1 cellular context compared by ENCODE assay signal in genomic region chr11:112086422-112087191, GRCh38.
A peak's percentile ranks its signal among the peaks of the same experiment; 100 is the strongest.
TF ChIP-seq lines count a peak whose summit lies in the region.

SDHD (plus strand) TSS chr11:112086873; CDS start chr11:112086908, 35 bp downstream.
A gene with protein sequence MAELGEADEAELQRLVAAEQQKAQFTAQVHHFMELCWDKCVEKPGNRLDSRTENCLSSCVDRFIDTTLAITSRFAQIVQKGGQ (minus strand): TSS chr11:112086756. CDS start chr11:112086723, 33 bp downstream.

TF ChIP-seq in HepG2, 621 proteins besides CTCF, POLR2A, EP300 and RAD21 (continued from another document and continues in another):
- peak; percentile 73; the same call in 1 of the 2 replicates for TF ChIP-seq SMAD3 (CRISPR knock-in tag; IDR thresholded peaks at IDR 0.05)
- TF ChIP-seq MEF2D (CRISPR knock-in tag; IDR thresholded peaks at IDR 0.05) = peak; percentile 77
- TF ChIP-seq SPEN (CRISPR knock-in tag; IDR thresholded peaks at IDR 0.05; ENCODE audit: low read depth) = peak; percentile 96
- TF ChIP-seq ZFYVE20 (CRISPR knock-in tag; IDR thresholded peaks at IDR 0.05; ENCODE audit: borderline replicate concordance, low read depth) = no peak
- TF ChIP-seq ZFP82 (CRISPR knock-in tag; IDR thresholded peaks at IDR 0.05; ENCODE audit: borderline replicate concordance) = no peak
- TF ChIP-seq HDAC1 (CRISPR knock-in tag; IDR thresholded peaks at IDR 0.05) = peak; percentile 85
- TF ChIP-seq, protein P1, sequence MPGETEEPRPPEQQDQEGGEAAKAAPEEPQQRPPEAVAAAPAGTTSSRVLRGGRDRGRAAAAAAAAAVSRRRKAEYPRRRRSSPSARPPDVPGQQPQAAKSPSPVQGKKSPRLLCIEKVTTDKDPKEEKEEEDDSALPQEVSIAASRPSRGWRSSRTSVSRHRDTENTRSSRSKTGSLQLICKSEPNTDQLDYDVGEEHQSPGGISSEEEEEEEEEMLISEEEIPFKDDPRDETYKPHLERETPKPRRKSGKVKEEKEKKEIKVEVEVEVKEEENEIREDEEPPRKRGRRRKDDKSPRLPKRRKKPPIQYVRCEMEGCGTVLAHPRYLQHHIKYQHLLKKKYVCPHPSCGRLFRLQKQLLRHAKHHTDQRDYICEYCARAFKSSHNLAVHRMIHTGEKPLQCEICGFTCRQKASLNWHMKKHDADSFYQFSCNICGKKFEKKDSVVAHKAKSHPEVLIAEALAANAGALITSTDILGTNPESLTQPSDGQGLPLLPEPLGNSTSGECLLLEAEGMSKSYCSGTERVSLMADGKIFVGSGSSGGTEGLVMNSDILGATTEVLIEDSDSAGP (CRISPR knock-in tag; IDR thresholded peaks at IDR 0.05; ENCODE audit: borderline replicate concordance) = peak; percentile 93
- TF ChIP-seq FOXA1 (IDR thresholded peaks at IDR 0.05) = no peak
- peak; percentile 74; the same call in 1 of the 2 replicates for TF ChIP-seq FOXA1 (CRISPR knock-in tag; IDR thresholded peaks at IDR 0.05)
- no peak for TF ChIP-seq ZNF30 (CRISPR knock-in tag; IDR thresholded peaks at IDR 0.05)
- no peak for TF ChIP-seq ZNF672 (CRISPR knock-in tag; IDR thresholded peaks at IDR 0.05)
- no peak for TF ChIP-seq MATR3 (CRISPR knock-in tag; IDR thresholded peaks at IDR 0.05)
- no peak; the same call in none of the 2 replicates for TF ChIP-seq SOX5 (CRISPR knock-in tag; IDR thresholded peaks at IDR 0.05; ENCODE audit: borderline replicate concordance)
- no peak for TF ChIP-seq IRX3 (CRISPR knock-in tag; IDR thresholded peaks at IDR 0.05; ENCODE audit: borderline replicate concordance, low read depth)
- no peak for TF ChIP-seq PREB (CRISPR knock-in tag; IDR thresholded peaks at IDR 0.05)
- TF ChIP-seq, protein P2, sequence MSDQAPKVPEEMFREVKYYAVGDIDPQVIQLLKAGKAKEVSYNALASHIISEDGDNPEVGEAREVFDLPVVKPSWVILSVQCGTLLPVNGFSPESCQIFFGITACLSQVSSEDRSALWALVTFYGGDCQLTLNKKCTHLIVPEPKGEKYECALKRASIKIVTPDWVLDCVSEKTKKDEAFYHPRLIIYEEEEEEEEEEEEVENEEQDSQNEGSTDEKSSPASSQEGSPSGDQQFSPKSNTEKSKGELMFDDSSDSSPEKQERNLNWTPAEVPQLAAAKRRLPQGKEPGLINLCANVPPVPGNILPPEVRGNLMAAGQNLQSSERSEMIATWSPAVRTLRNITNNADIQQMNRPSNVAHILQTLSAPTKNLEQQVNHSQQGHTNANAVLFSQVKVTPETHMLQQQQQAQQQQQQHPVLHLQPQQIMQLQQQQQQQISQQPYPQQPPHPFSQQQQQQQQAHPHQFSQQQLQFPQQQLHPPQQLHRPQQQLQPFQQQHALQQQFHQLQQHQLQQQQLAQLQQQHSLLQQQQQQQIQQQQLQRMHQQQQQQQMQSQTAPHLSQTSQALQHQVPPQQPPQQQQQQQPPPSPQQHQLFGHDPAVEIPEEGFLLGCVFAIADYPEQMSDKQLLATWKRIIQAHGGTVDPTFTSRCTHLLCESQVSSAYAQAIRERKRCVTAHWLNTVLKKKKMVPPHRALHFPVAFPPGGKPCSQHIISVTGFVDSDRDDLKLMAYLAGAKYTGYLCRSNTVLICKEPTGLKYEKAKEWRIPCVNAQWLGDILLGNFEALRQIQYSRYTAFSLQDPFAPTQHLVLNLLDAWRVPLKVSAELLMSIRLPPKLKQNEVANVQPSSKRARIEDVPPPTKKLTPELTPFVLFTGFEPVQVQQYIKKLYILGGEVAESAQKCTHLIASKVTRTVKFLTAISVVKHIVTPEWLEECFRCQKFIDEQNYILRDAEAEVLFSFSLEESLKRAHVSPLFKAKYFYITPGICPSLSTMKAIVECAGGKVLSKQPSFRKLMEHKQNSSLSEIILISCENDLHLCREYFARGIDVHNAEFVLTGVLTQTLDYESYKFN (CRISPR knock-in tag; conservative IDR thresholded peaks at IDR 0.05) = no peak; the same call in 1 of the 2 replicates
- TF ChIP-seq ZNF781 (CRISPR knock-in tag; IDR thresholded peaks at IDR 0.05; ENCODE audit: borderline replicate concordance, not compliant biosample characterization) = peak; percentile 68
- peak; percentile 54; the same call in 1 of the 2 replicates for TF ChIP-seq ZNF747 (CRISPR knock-in tag; IDR thresholded peaks at IDR 0.05; ENCODE audit: borderline replicate concordance)
- 0 out of 2 replicates have a peak, but pooled peaks have one; percentile 15 for TF ChIP-seq NRL (CRISPR knock-in tag; IDR thresholded peaks at IDR 0.05; ENCODE audit: borderline replicate concordance)
- peak; percentile 54; the same call in 1 of the 2 replicates for TF ChIP-seq ZNF776 (CRISPR knock-in tag; IDR thresholded peaks at IDR 0.05)
- no peak; the same call in 1 of the 2 replicates for TF ChIP-seq ZNF543 (CRISPR knock-in tag; IDR thresholded peaks at IDR 0.05)
- 0 out of 2 replicates have a peak, but pooled peaks have one; percentile 70 for TF ChIP-seq KAT7 (CRISPR knock-in tag; IDR thresholded peaks at IDR 0.05; ENCODE audit: borderline replicate concordance)
- TF ChIP-seq NR2F1 (CRISPR knock-in tag; IDR thresholded peaks at IDR 0.05) = no peak
- 0 out of 2 replicates have a peak, but pooled peaks have one; percentile 62 for TF ChIP-seq CSRNP1 (CRISPR knock-in tag; IDR thresholded peaks at IDR 0.05)
- TF ChIP-seq NFKB2 (CRISPR knock-in tag; IDR thresholded peaks at IDR 0.05; ENCODE audit: borderline replicate concordance) = peak; percentile 71; the same call in 1 of the 2 replicates
- TF ChIP-seq HMGA1 (CRISPR knock-in tag; conservative IDR thresholded peaks at IDR 0.05) = no peak
- TF ChIP-seq HNF4A (CRISPR knock-in tag; IDR thresholded peaks at IDR 0.05) = peak; percentile 38
- no peak; the same call in 1 of the 2 replicates for TF ChIP-seq ZFP1 (CRISPR knock-in tag; IDR thresholded peaks at IDR 0.05)
- no peak for TF ChIP-seq ATM (IDR thresholded peaks at IDR 0.05; ENCODE audit: borderline replicate concordance)
- TF ChIP-seq, protein P3, sequence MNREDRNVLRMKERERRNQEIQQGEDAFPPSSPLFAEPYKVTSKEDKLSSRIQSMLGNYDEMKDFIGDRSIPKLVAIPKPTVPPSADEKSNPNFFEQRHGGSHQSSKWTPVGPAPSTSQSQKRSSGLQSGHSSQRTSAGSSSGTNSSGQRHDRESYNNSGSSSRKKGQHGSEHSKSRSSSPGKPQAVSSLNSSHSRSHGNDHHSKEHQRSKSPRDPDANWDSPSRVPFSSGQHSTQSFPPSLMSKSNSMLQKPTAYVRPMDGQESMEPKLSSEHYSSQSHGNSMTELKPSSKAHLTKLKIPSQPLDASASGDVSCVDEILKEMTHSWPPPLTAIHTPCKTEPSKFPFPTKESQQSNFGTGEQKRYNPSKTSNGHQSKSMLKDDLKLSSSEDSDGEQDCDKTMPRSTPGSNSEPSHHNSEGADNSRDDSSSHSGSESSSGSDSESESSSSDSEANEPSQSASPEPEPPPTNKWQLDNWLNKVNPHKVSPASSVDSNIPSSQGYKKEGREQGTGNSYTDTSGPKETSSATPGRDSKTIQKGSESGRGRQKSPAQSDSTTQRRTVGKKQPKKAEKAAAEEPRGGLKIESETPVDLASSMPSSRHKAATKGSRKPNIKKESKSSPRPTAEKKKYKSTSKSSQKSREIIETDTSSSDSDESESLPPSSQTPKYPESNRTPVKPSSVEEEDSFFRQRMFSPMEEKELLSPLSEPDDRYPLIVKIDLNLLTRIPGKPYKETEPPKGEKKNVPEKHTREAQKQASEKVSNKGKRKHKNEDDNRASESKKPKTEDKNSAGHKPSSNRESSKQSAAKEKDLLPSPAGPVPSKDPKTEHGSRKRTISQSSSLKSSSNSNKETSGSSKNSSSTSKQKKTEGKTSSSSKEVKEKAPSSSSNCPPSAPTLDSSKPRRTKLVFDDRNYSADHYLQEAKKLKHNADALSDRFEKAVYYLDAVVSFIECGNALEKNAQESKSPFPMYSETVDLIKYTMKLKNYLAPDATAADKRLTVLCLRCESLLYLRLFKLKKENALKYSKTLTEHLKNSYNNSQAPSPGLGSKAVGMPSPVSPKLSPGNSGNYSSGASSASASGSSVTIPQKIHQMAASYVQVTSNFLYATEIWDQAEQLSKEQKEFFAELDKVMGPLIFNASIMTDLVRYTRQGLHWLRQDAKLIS (CRISPR knock-in tag; IDR thresholded peaks at IDR 0.05) = no peak
- peak; percentile 79; the same call in 1 of the 2 replicates for TF ChIP-seq REPIN1 (CRISPR knock-in tag; IDR thresholded peaks at IDR 0.05; ENCODE audit: borderline replicate concordance, low read depth)
- TF ChIP-seq ZMYM3 (CRISPR knock-in tag; IDR thresholded peaks at IDR 0.05) = no peak
- 0 out of 2 replicates have a peak, but pooled peaks have one; percentile 39 for TF ChIP-seq ZNF766 (CRISPR knock-in tag; IDR thresholded peaks at IDR 0.05; ENCODE audit: borderline replicate concordance)
- no peak for TF ChIP-seq NCOA5 (CRISPR knock-in tag; IDR thresholded peaks at IDR 0.05)
- no peak for TF ChIP-seq ZNF230 (CRISPR knock-in tag; IDR thresholded peaks at IDR 0.05)
- 0 out of 2 replicates have a peak, but pooled peaks have one; percentile 49 for TF ChIP-seq TP53 (CRISPR knock-in tag; conservative IDR thresholded peaks at IDR 0.05)
- TF ChIP-seq KMT2B (CRISPR knock-in tag; IDR thresholded peaks at IDR 0.05) = peak; percentile 92
- no peak for TF ChIP-seq ZNF207 (IDR thresholded peaks at IDR 0.05; ENCODE audit: borderline replicate concordance)
- TF ChIP-seq GPN1 (CRISPR knock-in tag; IDR thresholded peaks at IDR 0.05; ENCODE audit: borderline replicate concordance) = 0 out of 2 replicates have a peak, but pooled peaks have one; percentile 5
- no peak for TF ChIP-seq DPF2 (CRISPR knock-in tag; IDR thresholded peaks at IDR 0.05; ENCODE audit: borderline replicate concordance, low read depth)
- TF ChIP-seq, protein P4, sequence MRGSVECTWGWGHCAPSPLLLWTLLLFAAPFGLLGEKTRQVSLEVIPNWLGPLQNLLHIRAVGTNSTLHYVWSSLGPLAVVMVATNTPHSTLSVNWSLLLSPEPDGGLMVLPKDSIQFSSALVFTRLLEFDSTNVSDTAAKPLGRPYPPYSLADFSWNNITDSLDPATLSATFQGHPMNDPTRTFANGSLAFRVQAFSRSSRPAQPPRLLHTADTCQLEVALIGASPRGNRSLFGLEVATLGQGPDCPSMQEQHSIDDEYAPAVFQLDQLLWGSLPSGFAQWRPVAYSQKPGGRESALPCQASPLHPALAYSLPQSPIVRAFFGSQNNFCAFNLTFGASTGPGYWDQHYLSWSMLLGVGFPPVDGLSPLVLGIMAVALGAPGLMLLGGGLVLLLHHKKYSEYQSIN (CRISPR knock-in tag; IDR thresholded peaks at IDR 0.05; ENCODE audit: borderline replicate concordance) = no peak
- TF ChIP-seq, protein P5, sequence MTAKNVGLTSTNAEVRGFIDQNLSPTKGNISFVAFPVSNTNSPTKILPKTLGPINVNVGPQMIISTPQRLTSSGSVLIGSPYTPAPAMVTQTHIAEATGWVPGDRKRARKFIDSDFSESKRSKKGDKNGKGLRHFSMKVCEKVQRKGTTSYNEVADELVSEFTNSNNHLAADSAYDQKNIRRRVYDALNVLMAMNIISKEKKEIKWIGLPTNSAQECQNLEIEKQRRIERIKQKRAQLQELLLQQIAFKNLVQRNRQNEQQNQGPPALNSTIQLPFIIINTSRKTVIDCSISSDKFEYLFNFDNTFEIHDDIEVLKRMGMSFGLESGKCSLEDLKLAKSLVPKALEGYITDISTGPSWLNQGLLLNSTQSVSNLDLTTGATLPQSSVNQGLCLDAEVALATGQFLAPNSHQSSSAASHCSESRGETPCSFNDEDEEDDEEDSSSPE (CRISPR knock-in tag; IDR thresholded peaks at IDR 0.05) = peak; percentile 60; the same call in 1 of the 2 replicates
- TF ChIP-seq, protein P6, sequence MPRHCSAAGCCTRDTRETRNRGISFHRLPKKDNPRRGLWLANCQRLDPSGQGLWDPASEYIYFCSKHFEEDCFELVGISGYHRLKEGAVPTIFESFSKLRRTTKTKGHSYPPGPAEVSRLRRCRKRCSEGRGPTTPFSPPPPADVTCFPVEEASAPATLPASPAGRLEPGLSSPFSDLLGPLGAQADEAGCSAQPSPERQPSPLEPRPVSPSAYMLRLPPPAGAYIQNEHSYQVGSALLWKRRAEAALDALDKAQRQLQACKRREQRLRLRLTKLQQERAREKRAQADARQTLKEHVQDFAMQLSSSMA (CRISPR knock-in tag; IDR thresholded peaks at IDR 0.05) = no peak
- TF ChIP-seq ZNF674 (CRISPR knock-in tag; IDR thresholded peaks at IDR 0.05; ENCODE audit: low read depth) = no peak
- TF ChIP-seq, protein P7, sequence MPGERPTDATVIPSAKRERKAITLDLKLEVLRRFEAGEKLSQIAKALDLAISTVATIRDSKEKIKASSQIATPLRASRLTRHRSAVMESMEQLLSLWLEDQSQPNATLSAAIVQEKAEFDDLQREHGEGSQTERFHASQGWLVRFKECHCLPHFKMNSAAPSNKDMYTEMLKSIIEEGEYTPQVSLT (CRISPR knock-in tag; IDR thresholded peaks at IDR 0.05; ENCODE audit: borderline replicate concordance, low read depth) = no peak
- no peak for TF ChIP-seq NPAS2 (CRISPR knock-in tag; IDR thresholded peaks at IDR 0.05; ENCODE audit: borderline replicate concordance)
- peak; percentile 88; the same call in 1 of the 2 replicates for TF ChIP-seq WIZ (CRISPR knock-in tag; IDR thresholded peaks at IDR 0.05)
- TF ChIP-seq, protein P8, sequence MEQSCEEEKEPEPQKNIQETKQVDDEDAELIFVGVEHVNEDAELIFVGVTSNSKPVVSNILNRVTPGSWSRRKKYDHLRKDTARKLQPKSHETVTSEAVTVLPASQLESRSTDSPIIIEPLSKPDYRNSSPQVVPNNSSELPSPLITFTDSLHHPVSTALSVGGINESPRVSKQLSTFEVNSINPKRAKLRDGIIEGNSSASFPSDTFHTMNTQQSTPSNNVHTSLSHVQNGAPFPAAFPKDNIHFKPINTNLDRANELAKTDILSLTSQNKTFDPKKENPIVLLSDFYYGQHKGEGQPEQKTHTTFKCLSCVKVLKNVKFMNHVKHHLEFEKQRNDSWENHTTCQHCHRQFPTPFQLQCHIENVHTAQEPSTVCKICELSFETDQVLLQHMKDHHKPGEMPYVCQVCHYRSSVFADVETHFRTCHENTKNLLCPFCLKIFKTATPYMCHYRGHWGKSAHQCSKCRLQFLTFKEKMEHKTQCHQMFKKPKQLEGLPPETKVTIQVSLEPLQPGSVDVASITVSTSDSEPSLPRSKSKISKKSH (CRISPR knock-in tag; IDR thresholded peaks at IDR 0.05; ENCODE audit: borderline replicate concordance) = no peak; the same call in 1 of the 2 replicates
- TF ChIP-seq ETV6 (CRISPR knock-in tag; conservative IDR thresholded peaks at IDR 0.05) = no peak
